In genomic region chr11:7572001-7572712, GRCh38 we compare ENCODE assay signal across 9 cellular contexts. TPM values are rescaled to one million over a fixed set of nuclear protein-coding genes. Genes with fewer than 3 reads are reported as not detected.
DNase-seq lines count a peak whose midpoint lies in the region; ATAC-seq and TF ChIP-seq lines count a peak whose summit lies in the region.
"Had no signal": no experiment of that assay in that cellular context is flagged by ENCODE, and none has a peak within 500 bp of the region (broad histone marks: within the 10 kb centered on the region; RNA-seq: fewer than 3 reads in every experiment).

No MANE protein-coding gene starts in this region.

- TF ChIP-seq POLR2A in Peyer's patch (IDR thresholded peaks at IDR 0.05), result no peak

- H3K4me3 ChIP-seq in Peyer's patch, result no peak overlapping the region
- no peak overlapping the region for H3K4me3 ChIP-seq in iPS-15b (ENCODE audit: low read depth, low read length)
- H3K4me3 ChIP-seq in rectal smooth muscle tissue (ENCODE audit: low read length), result no peak overlapping the region

- DNase-seq in EL, result peak; percentile 57
- DNase-seq in Peyer's patch, result no peak
- DNase-seq in NCI-H1694 treated with DMSO at 0.1 percent for 48 hours (lab: John Stamatoyannopoulos, UW), result no peak
- no peak for DNase-seq in NCI-H128 (lab: John Stamatoyannopoulos, UW; ENCODE audit: unreplicated experiment)
- DNase-seq in SIG-M5 (lab: John Stamatoyannopoulos, UW), result no peak
- DNase-seq: GOT3 had no signal

- H3K27ac ChIP-seq in Peyer's patch (peak overlapping the region; percentile 21 to 92 (median 36)), rectal smooth muscle tissue (ENCODE audit: low read depth, low read length) (peak overlapping the region; percentile 10)

- peaks cover 0 to 51% (median 8%) of the 10 kb centered on the region in 4 donors for H3K4me1 ChIP-seq in Peyer's patch
- peaks cover 32% of the 10 kb centered on the region for H3K4me1 ChIP-seq in iPS-15b (ENCODE audit: control insufficient read depth, insufficient read depth, low read length)
- H3K4me1 ChIP-seq in rectal smooth muscle tissue (ENCODE audit: control insufficient read depth, insufficient read depth, low read length), result peaks cover 7% of the 10 kb centered on the region

- no peak for TF ChIP-seq CTCF in Peyer's patch (IDR thresholded peaks at IDR 0.05)

- no peaks in the 10 kb centered on the region for H3K9me3 ChIP-seq in Peyer's patch
- H3K9me3 ChIP-seq in iPS-15b (ENCODE audit: control insufficient read depth, insufficient read depth, low read length), result no peaks in the 10 kb centered on the region

- no peaks in the 10 kb centered on the region for H3K27me3 ChIP-seq in Peyer's patch
- no peaks in the 10 kb centered on the region for H3K27me3 ChIP-seq in iPS-15b (ENCODE audit: control insufficient read depth, insufficient read depth, low read length)
- H3K27me3 ChIP-seq in rectal smooth muscle tissue (ENCODE audit: control insufficient read depth, insufficient read depth, low read length), result no peaks in the 10 kb centered on the region

- H3K9ac ChIP-seq in iPS-15b (ENCODE audit: low read depth, low read length) (peak overlapping the region; percentile 26), rectal smooth muscle tissue (ENCODE audit: low read length) (no peak overlapping the region)

- H3K36me3 ChIP-seq in Peyer's patch (no peaks in the 10 kb centered on the region), iPS-15b (ENCODE audit: control insufficient read depth, insufficient read depth, low read length) (no peaks in the 10 kb centered on the region), rectal smooth muscle tissue (ENCODE audit: control insufficient read depth, insufficient read depth, low read length) (no peaks in the 10 kb centered on the region)

- no peak for ATAC-seq in HG03196 (IDR thresholded peaks at IDR 0.05; ENCODE audit: unreplicated experiment)

RNA-seq across cellular contexts. Expression of gene PPFIBP2, which starts 58.4 kb away (rescaled TPM):
- 100 to 1,000 TPM in 3 of 4 donors, 10 to 100 TPM in 1; 74.6 to 245 (median 148) TPM for total RNA-seq in Peyer's patch
